ENCODE assay signal across 8 cellular contexts in the genomic region with DNA sequence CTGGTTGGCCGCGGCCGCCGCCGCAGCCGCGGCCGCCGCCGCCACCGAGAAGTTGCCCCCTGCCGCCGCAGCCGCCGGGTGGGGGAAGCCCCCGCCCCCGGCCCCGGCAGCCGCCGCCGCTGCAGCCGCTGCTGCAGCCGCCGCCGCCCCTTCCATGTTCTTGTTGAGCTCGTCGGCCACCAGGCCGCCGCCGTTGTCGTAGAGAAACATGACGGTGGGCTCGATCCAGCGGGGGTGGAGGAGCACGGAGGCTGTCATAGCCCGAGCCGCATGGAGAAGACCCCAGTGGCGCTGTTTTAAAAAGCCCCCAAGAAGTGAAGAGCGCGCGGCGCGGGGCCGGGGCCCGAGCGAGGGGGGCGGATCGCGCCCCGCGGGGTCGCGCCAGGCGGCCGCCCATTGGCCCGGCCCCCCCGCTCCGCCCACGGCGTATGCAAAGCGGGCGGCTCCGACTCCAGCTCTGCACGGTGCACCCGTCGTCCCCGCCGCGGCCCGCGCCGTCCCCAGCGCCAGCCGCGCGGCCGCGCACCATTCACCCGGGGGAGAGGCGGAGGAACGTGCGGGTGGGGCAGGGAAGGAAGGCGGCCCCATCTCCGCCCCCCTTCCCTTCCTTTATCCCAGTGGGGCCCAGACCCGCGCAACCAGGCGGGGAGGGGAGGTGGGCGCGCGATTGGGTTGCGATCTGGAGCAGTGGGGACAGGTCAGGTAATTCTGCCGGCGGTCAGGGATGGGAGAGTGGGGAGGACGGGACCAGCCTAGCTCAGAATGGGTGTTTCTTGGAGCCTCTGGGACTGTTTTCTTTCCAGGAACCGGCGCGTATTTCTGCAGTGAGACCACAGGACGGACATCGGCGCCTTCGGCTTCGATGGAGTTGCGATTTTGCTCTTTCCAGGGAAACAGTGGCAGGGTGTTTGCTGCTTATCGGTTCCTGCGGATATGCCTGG. TPM values are rescaled to one million over a fixed set of nuclear protein-coding genes. Genes with fewer than 3 reads are reported as not detected.
A peak's percentile ranks its signal among the peaks of the same experiment; 100 is the strongest.
DNase-seq lines count a peak whose midpoint lies in the region; ATAC-seq, FAIRE-seq and TF ChIP-seq lines count a peak whose summit lies in the region.

HOXA13 (minus strand) TSS at position 272 of the 941 bp plus-strand sequence; CDS start at position 258, 14 bp downstream.

- H3K4me1 ChIP-seq in endothelial cell of umbilical vein (ENCODE audit: control insufficient read depth, extremely low read depth, insufficient read depth, low read length) = peaks cover 18% of the 10 kb centered on the region
- peaks cover 24% of the 10 kb centered on the region for H3K4me1 ChIP-seq in osteoblast (ENCODE audit: insufficient read depth, low read length)

- H2AFZ ChIP-seq in endothelial cell of umbilical vein (ENCODE audit: low read depth, low read length) (peak within 1 kb of the TSS; percentile 75), osteoblast (ENCODE audit: low read length) (peak within 1 kb of the TSS; percentile 74)

- H3K36me3 ChIP-seq in endothelial cell of umbilical vein (ENCODE audit: control insufficient read depth in 2 of 2, extremely low read depth in 1 of 2, insufficient read depth in 2 of 2, low read length in 2 of 2) (no peaks in the 10 kb centered on the region), osteoblast (ENCODE audit: insufficient read depth, low read length) (no peaks in the 10 kb centered on the region)

- H4K20me1 ChIP-seq in endothelial cell of umbilical vein (replicated peaks; ENCODE audit: control insufficient read depth, extremely low read depth, insufficient read depth, low read length) (no peaks in the 10 kb centered on the region), osteoblast (ENCODE audit: insufficient read depth, low read length) (peaks cover 13% of the 10 kb centered on the region)

- CTCF ChIA-PET in endothelial cell of umbilical vein (lab: Charles Lee) = interaction anchor here (0.7 to 2.9 kb wide), 18 partner anchors 9 to 896 kb away, joined by 3 to 24 read pairs (median 4); partner anchors contain the start of gene HOXA11

- H3K9me1 ChIP-seq in endothelial cell of umbilical vein (replicated peaks; ENCODE audit: control insufficient read depth, extremely low read depth, insufficient read depth, low read length) = no peaks in the 10 kb centered on the region

- ATAC-seq in HG03432 (IDR thresholded peaks at IDR 0.05; ENCODE audit: unreplicated experiment) = peak; percentile 67
- ATAC-seq in HG03520 (IDR thresholded peaks at IDR 0.05; ENCODE audit: unreplicated experiment) = no peak

- peak within 1 kb of the TSS; percentile 75 for H3K4me2 ChIP-seq in endothelial cell of umbilical vein (ENCODE audit: insufficient read depth, low read length)
- H3K4me2 ChIP-seq in osteoblast (ENCODE audit: insufficient read depth, low read length) = peak within 1 kb of the TSS; percentile 96

- no peak for TF ChIP-seq POLR2A in endothelial cell of umbilical vein (IDR thresholded peaks at IDR 0.05; ENCODE audit: low read depth, low read length)

- H3K9me3 ChIP-seq in endothelial cell of umbilical vein (replicated peaks; ENCODE audit: control insufficient read depth, insufficient read depth, low read length) = no peaks in the 10 kb centered on the region
- no peaks in the 10 kb centered on the region for H3K9me3 ChIP-seq in osteoblast (ENCODE audit: low read depth, low read length)

- H3K27me3 ChIP-seq in endothelial cell of umbilical vein (ENCODE audit: control insufficient read depth in 2 of 2, insufficient read depth in 2 of 2, low read length in 2 of 2) = peaks cover 75 to 94% of the 10 kb centered on the region in 2 experiments
- peaks cover 17% of the 10 kb centered on the region for H3K27me3 ChIP-seq in osteoblast (ENCODE audit: insufficient read depth, low read length)

- H3K27ac ChIP-seq in endothelial cell of umbilical vein (ENCODE audit: insufficient read depth, low read depth, low read length) = no peak within 1 kb of the TSS
- peak within 1 kb of the TSS; percentile 21 for H3K27ac ChIP-seq in osteoblast (ENCODE audit: low read depth, low read length)

- dilution Hi-C loops in endothelial cell of umbilical vein (cut with MboI; ENCODE audit: extremely low pct_ligation_motif_present, low sequenced_read_pairs) = no loop called here

- H3K4me3 ChIP-seq in endothelial cell of umbilical vein (replicated peaks in 1 of 3; ENCODE audit: insufficient read depth in 1 of 3, low read depth in 1 of 3, low read length in 3 of 3) (peak within 1 kb of the TSS; percentile 19 to 47 (median 34)), osteoblast (ENCODE audit: insufficient read depth, low read length) (peak within 1 kb of the TSS; percentile 80)

- no peak within 1 kb of the TSS for H3K9ac ChIP-seq in endothelial cell of umbilical vein (replicated peaks; ENCODE audit: extremely low read depth, insufficient read depth, low read length)

- H3K79me2 ChIP-seq in endothelial cell of umbilical vein (ENCODE audit: control insufficient read depth, insufficient read depth, low read length) (no peaks in the 10 kb centered on the region), osteoblast (ENCODE audit: insufficient read depth, low read length) (peaks cover 60% of the 10 kb centered on the region)

- DNase-seq in EL (peak; percentile 90), RKO (ENCODE audit: low spot score) (peak; percentile 66), endothelial cell of umbilical vein (ENCODE audit: low read depth, low spot score) (no peak), osteoblast (ENCODE audit: insufficient read length, low spot score, missing footprints) (peak; percentile 95), GM19239 (ENCODE audit: insufficient read length, low spot score) (no peak), C1 segment of cervical spinal cord (lab: John Stamatoyannopoulos, UW) (no peak)

- intact Hi-C loops in endothelial cell of umbilical vein (cut with micrococcal nuclease) = loop anchor here (1.0 to 2.0 kb wide), 2 partner anchors 39 to 376 kb away; no protein-coding TSS in a partner anchor

- peak; percentile 40 for FAIRE-seq in endothelial cell of umbilical vein (lab: Jason Lieb, UNC)
- no peak for FAIRE-seq in GM19239 (lab: Jason Lieb, UNC)

- TF ChIP-seq CTCF in endothelial cell of umbilical vein (IDR thresholded peaks at IDR 0.05; ENCODE audit: extremely low read depth in 1 of 2, insufficient read depth in 1 of 2, low read depth in 1 of 2, low read length in 2 of 2) (no peak), osteoblast (IDR thresholded peaks at IDR 0.05; ENCODE audit: extremely low read depth, low read depth, low read length) (no peak)

- no TSS peak for BruUV-seq in endothelial cell of umbilical vein (replicated peaks; lab: Mats Ljungman, UMichigan)

- POLR2A ChIA-PET in endothelial cell of umbilical vein (lab: Charles Lee) = no interaction called here

TF ChIP-seq in endothelial cell of umbilical vein, 7 proteins besides CTCF, POLR2A, EP300 and RAD21:
- TF ChIP-seq EZH2 (IDR thresholded peaks at IDR 0.05; ENCODE audit: borderline replicate concordance, low read depth, low read length, severe bottlenecking) (peak; percentile 65), FOS (IDR thresholded peaks at IDR 0.05; ENCODE audit: borderline replicate concordance, insufficient read depth, low read length) (no peak)
TF ChIP-seq in endothelial cell of umbilical vein: peak in this region for 1.

RNA-seq across cellular contexts. Expression of gene HOXA13, which starts in this region (rescaled TPM):
- total RNA-seq in endothelial cell of umbilical vein = 0.09 and 0.22 TPM in 2 replicates
- polyA plus RNA-seq in endothelial cell of umbilical vein = 0.02 TPM in 1 of 2 replicates, not detected in the other
- polyA plus RNA-seq in endothelial cell of umbilical vein (2011; cell fraction: cytosol; rRNA removed) = 0.01 TPM in 2 replicates
- polyA plus RNA-seq in endothelial cell of umbilical vein (2011; cell fraction: nucleus; rRNA removed) = 0.03 TPM in 1 of 2 replicates, not detected in the other
- polyA plus RNA-seq in endothelial cell of umbilical vein (2012) = not detected in 2 replicates
- not detected in 2 replicates for polyA minus RNA-seq in endothelial cell of umbilical vein
- 0.72 TPM for polyA minus RNA-seq in endothelial cell of umbilical vein (2011; cell fraction: cytosol; rRNA and poly(A)+ RNA removed)
- not detected in 2 replicates for polyA minus RNA-seq in endothelial cell of umbilical vein (2011; cell fraction: nucleus; rRNA and poly(A)+ RNA removed)
- 6.2 and 8.0 TPM in 2 replicates for total RNA-seq in osteoblast

Comparison
In these comparisons a context has a peak if more than half of its experiments do, and no peak if none do; other contexts are left out.
1. DNase-seq: peak in EL (single experiment), RKO (single experiment) and osteoblast (single experiment); none in endothelial cell of umbilical vein (single experiment), GM19239 (single experiment) and C1 segment of cervical spinal cord (0 of 14).